ENCODE assay signal across 26 cellular contexts in the genomic region with DNA sequence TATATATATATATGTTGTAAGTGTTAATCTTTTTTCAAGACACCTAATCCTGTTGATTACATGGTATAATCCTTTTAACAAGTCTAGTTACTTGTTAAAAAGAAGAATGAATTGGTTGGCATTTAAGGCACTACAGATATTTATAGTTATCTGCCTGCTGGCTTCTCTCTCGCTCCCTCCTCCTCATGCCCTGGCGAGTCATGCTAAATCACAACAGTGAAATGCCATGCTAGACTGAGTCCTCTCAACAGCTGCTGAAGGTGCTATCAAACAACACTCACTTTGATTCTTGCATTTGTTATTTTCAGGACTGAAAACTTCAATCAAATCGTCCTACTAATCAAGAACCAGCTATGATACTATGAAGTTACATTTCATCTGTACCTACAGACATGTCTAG. TPM values are rescaled to one million over a fixed set of nuclear protein-coding genes. Genes with fewer than 3 reads are reported as not detected.
DNase-seq lines count a peak whose midpoint lies in the region; ATAC-seq and TF ChIP-seq lines count a peak whose summit lies in the region.
"Had no signal": no experiment of that assay in that cellular context is flagged by ENCODE, and none has a peak within 500 bp of the region (broad histone marks: within the 10 kb centered on the region; RNA-seq: fewer than 3 reads in every experiment).

No MANE protein-coding gene starts in this region.

- no peaks in the 10 kb centered on the region for H3K79me2 ChIP-seq in mesendoderm (ENCODE audit: control insufficient read depth, insufficient read depth, low read length)

- no peaks in the 10 kb centered on the region for H3K9me3 Mint-ChIP-seq in MCF 10A (ENCODE audit: unreplicated experiment)
- H3K9me3 Mint-ChIP-seq: activated CD4-positive, alpha-beta T cell treated with anti-CD3 and anti-CD28 coated beads, Interleukin-2, amount 10 ng/mL, durations not matched to agents 7 days and 5 days; central memory CD8-positive, alpha-beta T cell; IgD-negative memory B cell; nephron progenitor cell had no signal

- no peak overlapping the region for H3K27ac Mint-ChIP-seq in MCF 10A (ENCODE audit: low read depth, unreplicated experiment)
- H3K27ac Mint-ChIP-seq: activated CD4-positive, alpha-beta T cell treated with anti-CD3 and anti-CD28 coated beads, Interleukin-2, amount 10 ng/mL, durations not matched to agents 7 days and 5 days; CD4-positive, CD25-positive, alpha-beta regulatory T cell; IgD-negative memory B cell; nephron progenitor cell had no signal

- no peak overlapping the region for H3K4ac ChIP-seq in mesendoderm (ENCODE audit: low read depth, low read length)

- H3K79me1 ChIP-seq in mesendoderm (ENCODE audit: low read length): no peaks in the 10 kb centered on the region

- no peak overlapping the region for H3K23ac ChIP-seq in mesendoderm (ENCODE audit: low read length)

- DNase-seq in AG08395 (ENCODE audit: low spot score) (peak; percentile 27), NCI-H226 (peak; percentile 16), fibroblast of peridontal ligament (ENCODE audit: extremely low read depth) (peak; percentile 38), mesendoderm (peak; percentile 21), islet precursor cell (no peak), MCF 10A (ENCODE audit: unreplicated experiment) (no peak), RWPE1 (ENCODE audit: low spot score) (no peak)
- DNase-seq: activated CD4-positive, alpha-beta T cell treated with anti-CD3 and anti-CD28 coated beads, Interleukin-2, amount 10 ng/mL, durations not matched to agents 7 days and 5 days; activated CD8-positive, alpha-beta memory T cell treated with anti-CD3 and anti-CD28 coated beads, Interleukin-2, amount 50 U/mL, for 48 hours; activated gamma-delta T cell treated with Interleukin-2 at 50 U/mL for 16 hours; CD4-positive, CD25-positive, alpha-beta regulatory T cell; DMS79; effector CD4-positive, alpha-beta T cell; esophagus squamous epithelium; hypothalamus; kidney; NCI-H1930; NCI-H446 treated with DMSO at 0.1 percent for 48 hours; nephron progenitor cell; NK-92 treated with Interleukin-12 subunit alpha and Interleukin-12 subunit beta, amount 100 ng/mL, for 24 hours; stimulated activated CD4-positive, alpha-beta T cell treated with anti-CD3 and anti-CD28 coated beads, Interleukin-4, amount 100 ng/mL, for 4 hours; SW 1271 had no signal

- no peak overlapping the region for H3K9ac ChIP-seq in mesendoderm (ENCODE audit: low read length)

- H3K4me1 ChIP-seq in mesendoderm (ENCODE audit: control insufficient read depth, low read depth, low read length): no peaks in the 10 kb centered on the region

- no peak overlapping the region for H4K5ac ChIP-seq in mesendoderm (ENCODE audit: low read length)

- TF ChIP-seq CTCF in MCF 10A (IDR thresholded peaks at IDR 0.05; ENCODE audit: unreplicated experiment) (no peak), RWPE1 (conservative IDR thresholded peaks at IDR 0.05; ENCODE audit: low read depth) (no peak)

- no peaks in the 10 kb centered on the region for H3K4me1 Mint-ChIP-seq in MCF 10A (ENCODE audit: insufficient read depth, unreplicated experiment)
- H3K4me1 Mint-ChIP-seq: activated CD4-positive, alpha-beta T cell treated with anti-CD3 and anti-CD28 coated beads, Interleukin-2, amount 10 ng/mL, durations not matched to agents 7 days and 5 days; CD4-positive, CD25-positive, alpha-beta regulatory T cell; central memory CD8-positive, alpha-beta T cell; IgD-negative memory B cell had no signal

- H3K27ac ChIP-seq in mesendoderm (ENCODE audit: low read depth, low read length): no peak overlapping the region
- H3K27ac ChIP-seq in RWPE1: no peak overlapping the region
- H3K27ac ChIP-seq: esophagus squamous epithelium had no signal

- H2BK120ac ChIP-seq in mesendoderm (ENCODE audit: low read depth, low read length): no peak overlapping the region

- H3K36me3 ChIP-seq in mesendoderm (ENCODE audit: control insufficient read depth, insufficient read depth, low read length): no peaks in the 10 kb centered on the region
- H3K36me3 ChIP-seq: esophagus squamous epithelium had no signal

- H3K27me3 Mint-ChIP-seq in MCF 10A (ENCODE audit: insufficient read depth, unreplicated experiment): peaks cover 70% of the 10 kb centered on the region

- intact Hi-C loops in MCF 10A (cut with micrococcal nuclease): no loop called here

- H2BK15ac ChIP-seq in mesendoderm (replicated peaks; ENCODE audit: low read depth): no peak overlapping the region

- H3K27me3 ChIP-seq in mesendoderm (ENCODE audit: insufficient read depth, low read length, poor library complexity): no peaks in the 10 kb centered on the region

- no peak overlapping the region for H4K8ac ChIP-seq in mesendoderm (ENCODE audit: low read depth, low read length)

- no peak overlapping the region for H3K18ac ChIP-seq in mesendoderm (ENCODE audit: low read length)

- WGBS in mesendoderm (ENCODE audit: extremely low coverage, insufficient coverage, low lambda C conversion rate): no CpG with 5 or more reads among the region's 3 CpGs

- H3K4me3 Mint-ChIP-seq in MCF 10A (ENCODE audit: unreplicated experiment): no peak overlapping the region
- H3K4me3 Mint-ChIP-seq: activated CD4-positive, alpha-beta T cell treated with anti-CD3 and anti-CD28 coated beads, Interleukin-2, amount 10 ng/mL, durations not matched to agents 7 days and 5 days; CD4-positive, CD25-positive, alpha-beta regulatory T cell; central memory CD8-positive, alpha-beta T cell; IgD-negative memory B cell; nephron progenitor cell had no signal

- no peak overlapping the region for H3K56ac ChIP-seq in mesendoderm (ENCODE audit: low read length)

- no TSS peak for BruUV-seq in MCF 10A (replicated peaks; lab: Mats Ljungman, UMichigan)

- no peak overlapping the region for H3K4me3 ChIP-seq in mesendoderm (ENCODE audit: low read length)
- H3K4me3 ChIP-seq: esophagus squamous epithelium had no signal

- no peaks in the 10 kb centered on the region for H3K36me3 Mint-ChIP-seq in MCF 10A (ENCODE audit: insufficient read depth, unreplicated experiment)
- H3K36me3 Mint-ChIP-seq: CD4-positive, CD25-positive, alpha-beta regulatory T cell; IgD-negative memory B cell had no signal

- H3K4me2 ChIP-seq in mesendoderm (ENCODE audit: low read length): no peak overlapping the region

- no peak overlapping the region for H2AK5ac ChIP-seq in mesendoderm (ENCODE audit: low read length)

- ATAC-seq in HG02798 (IDR thresholded peaks at IDR 0.05; ENCODE audit: poor library complexity, unreplicated experiment): no peak

- CTCF ChIA-PET in MCF 10A (lab: Yijun Ruan, JAX): no interaction called here
- CTCF ChIA-PET in RWPE1 (lab: Yijun Ruan, JAX): no interaction called here

- POLR2A ChIA-PET in MCF 10A (lab: Yijun Ruan, JAX): interaction anchor here (0.7 kb wide), 1 partner anchor 11 kb away, joined by 3 read pairs; no protein-coding TSS in a partner anchor
- POLR2A ChIA-PET in RWPE1 (lab: Yijun Ruan, JAX; ENCODE audit: low non-redundant PET): no interaction called here

- no peak overlapping the region for H2BK5ac ChIP-seq in mesendoderm (ENCODE audit: low read length)

RNA-seq across cellular contexts. Expression of a gene that starts 15.4 kb away (rescaled TPM):
- polyA plus RNA-seq in mesendoderm (2013, experiment 1 of 2): 0.01 TPM
- under 0.01 TPM for polyA plus RNA-seq in mesendoderm (2013, experiment 2 of 2)
- not detected in 2 replicates for total RNA-seq in MCF 10A (2022)
- total RNA-seq: activated CD4-positive, alpha-beta T cell treated with anti-CD3 and anti-CD28 coated beads, Interleukin-2, amount 10 ng/mL, durations not matched to agents 7 days and 5 days; CD4-positive, CD25-positive, alpha-beta regulatory T cell; kidney; subcutaneous adipose tissue had no signal
- polyA plus RNA-seq: CD4-positive, CD25-positive, alpha-beta regulatory T cell; IgD-negative memory B cell had no signal

RNA-seq across cellular contexts. Expression of a gene that starts 31.2 kb away (rescaled TPM):
- 2.7 TPM for polyA plus RNA-seq in mesendoderm (2013, experiment 1 of 2)
- 2.8 TPM for polyA plus RNA-seq in mesendoderm (2013, experiment 2 of 2)
- 7.4 and 13.7 TPM in 2 replicates for total RNA-seq in MCF 10A (2022)

Comparison
In these comparisons a context has a peak if more than half of its experiments do, and no peak if none do; other contexts are left out.
1. DNase-seq: peak in AG08395 (single experiment), NCI-H226 (single experiment), fibroblast of peridontal ligament (single experiment) and mesendoderm (single experiment); none in islet precursor cell (single experiment), MCF 10A (single experiment) and RWPE1 (single experiment).